In genomic region chr20:58605292-58606065, GRCh38 we compare ENCODE assay signal across 22 cellular contexts.
"Had no signal": no experiment of that assay in that cellular context is flagged by ENCODE, and none has a peak within 500 bp of the region (broad histone marks: within the 10 kb centered on the region; RNA-seq: fewer than 3 reads in every experiment).

No MANE protein-coding gene starts in this region.

- H3K4me3 ChIP-seq: esophagus muscularis mucosa, gastrocnemius medialis, left ventricle myocardium inferior, lower lobe of right lung, right atrium auricular region, sigmoid colon, skin epidermis, testis, tibial nerve had no signal

- H3K27ac ChIP-seq: epithelial cell of prostate, gastrocnemius medialis, left ventricle myocardium inferior, lower lobe of right lung, right atrium auricular region, testis, tibial nerve had no signal

- FAIRE-seq: colon, keratinocyte had no signal

- H3K4me1 ChIP-seq: gastrocnemius medialis, left ventricle myocardium inferior, lower lobe of right lung, right atrium auricular region had no signal

- H3K36me3 Mint-ChIP-seq: immature natural killer cell; memory B cell; mesothelial cell of epicardium; natural killer cell; stimulated activated naive B cell treated with anti-CD40 and anti-IgM and Interleukin-4, amounts not matched to agents 10 μg/mL and 1 μg/mL and 100 μg/mL, for 72 hours had no signal

- H3K9me3 Mint-ChIP-seq: dendritic cell treated with granulocyte-macrophage colony-stimulating factor and Interleukin-4, amounts not matched to agents 40 ng/mL and 50 ng/mL, for 4 days; effector memory CD8-positive, alpha-beta T cell; immature natural killer cell; memory B cell; mesothelial cell of epicardium; natural killer cell; stimulated activated naive B cell treated with anti-CD40 and anti-IgM and Interleukin-4, amounts not matched to agents 10 μg/mL and 1 μg/mL and 100 μg/mL, for 72 hours; stimulated activated naive CD8-positive, alpha-beta T cell treated with anti-CD3 and anti-CD28 coated beads, Interleukin-15, amount 100 ng/mL, for 72 hours had no signal

- H3K36me3 ChIP-seq: esophagus muscularis mucosa, gastrocnemius medialis, left ventricle myocardium inferior, lower lobe of right lung, right atrium auricular region, sigmoid colon, tibial nerve had no signal

- H3K27me3 ChIP-seq: esophagus muscularis mucosa, right atrium auricular region, sigmoid colon, testis, tibial nerve had no signal

- H3K27ac Mint-ChIP-seq: dendritic cell treated with granulocyte-macrophage colony-stimulating factor and Interleukin-4, amounts not matched to agents 40 ng/mL and 50 ng/mL, for 4 days; effector memory CD8-positive, alpha-beta T cell; immature natural killer cell; memory B cell; mesothelial cell of epicardium; stimulated activated naive B cell treated with anti-CD40 and anti-IgM and Interleukin-4, amounts not matched to agents 10 μg/mL and 1 μg/mL and 100 μg/mL, for 72 hours; stimulated activated naive CD8-positive, alpha-beta T cell treated with anti-CD3 and anti-CD28 coated beads, Interleukin-15, amount 100 ng/mL, for 72 hours had no signal

- H3K4me1 Mint-ChIP-seq: immature natural killer cell; memory B cell; natural killer cell; stimulated activated naive B cell treated with anti-CD40 and anti-IgM and Interleukin-4, amounts not matched to agents 10 μg/mL and 1 μg/mL and 100 μg/mL, for 72 hours; stimulated activated naive CD8-positive, alpha-beta T cell treated with anti-CD3 and anti-CD28 coated beads, Interleukin-15, amount 100 ng/mL, for 72 hours had no signal

- DNase-seq: effector memory CD8-positive, alpha-beta T cell; gastrocnemius medialis; immature natural killer cell; left ventricle myocardium inferior; lower lobe of right lung; natural killer cell; sigmoid colon; stimulated activated CD4-positive, alpha-beta T cell treated with anti-CD3 and anti-CD28 coated beads, Interleukin-2, amount 100 ng/mL, for 24 hours; stimulated activated CD4-positive, alpha-beta T cell treated with anti-CD3 and anti-CD28 coated beads, Interleukin-4, amount 100 ng/mL, for 4 hours; stimulated activated naive B cell treated with anti-CD40 and anti-IgM and Interleukin-4, amounts not matched to agents 10 μg/mL and 1 μg/mL and 100 μg/mL, for 72 hours; stimulated activated naive CD8-positive, alpha-beta T cell treated with anti-CD3 and anti-CD28 coated beads, Interleukin-15, amount 100 ng/mL, for 72 hours; testis had no signal

- ATAC-seq: effector memory CD8-positive, alpha-beta T cell; gastrocnemius medialis; lower lobe of right lung; natural killer cell; stimulated activated naive B cell treated with anti-CD40 and anti-IgM and Interleukin-4, amounts not matched to agents 10 μg/mL and 1 μg/mL and 100 μg/mL, for 72 hours; stimulated activated naive CD8-positive, alpha-beta T cell treated with anti-CD3 and anti-CD28 coated beads, Interleukin-15, amount 100 ng/mL, for 72 hours had no signal

- H3K27me3 Mint-ChIP-seq: dendritic cell treated with granulocyte-macrophage colony-stimulating factor and Interleukin-4, amounts not matched to agents 40 ng/mL and 50 ng/mL, for 4 days; stimulated activated naive CD8-positive, alpha-beta T cell treated with anti-CD3 and anti-CD28 coated beads, Interleukin-15, amount 100 ng/mL, for 72 hours had no signal

- H3K9me3 ChIP-seq: esophagus muscularis mucosa, gastrocnemius medialis, lower lobe of right lung, sigmoid colon, testis had no signal

- H3K4me3 Mint-ChIP-seq: dendritic cell treated with granulocyte-macrophage colony-stimulating factor and Interleukin-4, amounts not matched to agents 40 ng/mL and 50 ng/mL, for 4 days; effector memory CD8-positive, alpha-beta T cell; immature natural killer cell; memory B cell; mesothelial cell of epicardium; natural killer cell; stimulated activated naive B cell treated with anti-CD40 and anti-IgM and Interleukin-4, amounts not matched to agents 10 μg/mL and 1 μg/mL and 100 μg/mL, for 72 hours; stimulated activated naive CD8-positive, alpha-beta T cell treated with anti-CD3 and anti-CD28 coated beads, Interleukin-15, amount 100 ng/mL, for 72 hours had no signal
